Comparison of ENCODE assay signal across 11 cellular contexts in the genomic region with DNA sequence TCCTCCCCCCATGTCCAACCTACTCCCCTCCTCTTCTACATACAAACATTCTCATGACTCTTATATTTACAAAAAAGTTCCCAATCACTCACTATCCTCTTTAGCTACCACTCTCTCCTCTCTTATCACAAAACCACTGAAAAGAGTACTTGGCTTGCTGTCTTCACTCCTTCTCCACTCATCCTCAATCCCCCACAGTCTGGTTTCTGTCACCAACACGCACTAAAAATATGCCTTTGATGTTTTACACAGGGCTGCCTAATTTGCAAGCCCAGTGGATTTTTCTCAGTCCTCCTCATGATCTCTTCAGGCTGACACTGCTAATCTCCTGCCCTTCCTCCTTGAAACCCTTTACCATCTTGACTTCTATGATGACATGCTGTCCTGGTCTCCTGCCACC.
"Had no signal": no experiment of that assay in that cellular context is flagged by ENCODE, and none has a peak within 500 bp of the region (broad histone marks: within the 10 kb centered on the region; RNA-seq: fewer than 3 reads in every experiment).

No MANE protein-coding gene starts in this region.

- H3K4me1 ChIP-seq: SJSA1 had no signal

- H3K27ac ChIP-seq: SJSA1 had no signal

- H3K4me3 ChIP-seq: SJSA1 had no signal

- H3K27me3 ChIP-seq: SJSA1 had no signal

- DNase-seq: activated CD4-positive, alpha-beta T cell treated with anti-CD3 and anti-CD28 coated beads, Interleukin-2, amount 50 U/mL, for 4 hours; activated CD4-positive, CD25-positive, alpha-beta regulatory T cell treated with anti-CD3 and anti-CD28 coated beads, Interleukin-2, amount 50 U/mL, for 72 hours; activated CD8-positive, alpha-beta memory T cell treated with anti-CD3 and anti-CD28 coated beads, Interleukin-2, amount 10 ng/mL, durations not matched to agents 7 days and 5 days; activated gamma-delta T cell; activated naive CD8-positive, alpha-beta T cell treated with anti-CD3 and anti-CD28 coated beads for 36 hours; activated T-cell treated with anti-CD3 and anti-CD28 coated beads, Interleukin-2, amount 50 U/mL, for 24 hours; anterior cingulate cortex; hypothalamus; small intestine; SW 1271 had no signal

- ATAC-seq: activated CD8-positive, alpha-beta memory T cell treated with anti-CD3 and anti-CD28 coated beads, Interleukin-2, amount 10 ng/mL, durations not matched to agents 7 days and 5 days had no signal
